14 cellular contexts compared by ENCODE assay signal in the genomic region with DNA sequence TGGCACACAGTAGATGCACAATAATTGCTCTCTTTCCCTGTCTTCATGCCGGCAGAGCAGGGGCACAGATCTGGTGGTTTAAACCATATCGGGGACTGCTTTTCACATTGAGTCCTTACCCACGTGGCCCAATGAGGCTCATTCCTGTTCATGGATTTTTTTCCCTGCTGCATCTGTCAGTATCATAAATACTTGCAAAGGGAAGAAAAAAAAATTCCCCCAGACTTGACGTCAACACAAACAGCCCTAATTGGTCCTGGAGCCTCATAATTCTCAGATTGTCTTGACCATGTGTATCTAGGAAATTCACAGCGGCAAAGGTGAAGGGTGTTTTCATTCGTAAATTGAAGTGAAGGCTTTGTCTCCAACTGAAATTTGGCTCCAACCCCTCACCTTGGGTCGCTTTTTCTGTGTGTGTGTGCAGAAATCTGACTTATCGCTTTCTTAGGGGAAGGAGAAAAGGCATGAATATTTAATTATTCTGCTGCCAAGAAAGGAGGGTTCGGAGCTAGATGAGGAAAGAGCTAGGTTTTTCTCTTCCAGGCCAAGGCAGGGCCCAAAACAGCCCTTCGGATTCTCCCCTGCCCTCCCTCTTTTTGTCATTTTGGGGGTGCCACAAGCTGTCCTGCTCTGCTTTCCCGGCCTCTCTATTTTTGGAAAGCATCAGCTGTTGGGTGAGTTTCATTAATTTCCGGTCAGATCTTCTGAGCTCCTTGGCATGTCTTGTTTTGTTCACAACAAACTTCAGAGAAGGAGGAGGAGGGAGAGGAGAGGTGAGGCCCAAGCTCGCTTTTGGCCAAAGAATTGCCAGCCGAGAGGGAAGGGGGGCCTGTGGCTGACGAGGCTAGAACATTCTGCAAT. TPM values are rescaled to one million over a fixed set of nuclear protein-coding genes. Genes with fewer than 3 reads are reported as not detected.
A peak's percentile ranks its signal among the peaks of the same experiment; 100 is the strongest.
DNase-seq lines count a peak whose midpoint lies in the region; ATAC-seq and TF ChIP-seq lines count a peak whose summit lies in the region.
"Had no signal": no experiment of that assay in that cellular context is flagged by ENCODE, and none has a peak within 500 bp of the region (broad histone marks: within the 10 kb centered on the region; RNA-seq: fewer than 3 reads in every experiment).

No MANE protein-coding gene starts in this region.

- H3K9me2 ChIP-seq in GM23248 (ENCODE audit: insufficient read depth): no peaks in the 10 kb centered on the region

- peaks cover 51% of the 10 kb centered on the region for H3K4me1 Mint-ChIP-seq in brain

- no peak for TF ChIP-seq CTCF in brain (conservative IDR thresholded peaks at IDR 0.05)
- no peak for TF ChIP-seq CTCF in left lung (IDR thresholded peaks at IDR 0.05)
- TF ChIP-seq CTCF in GM13977 (IDR thresholded peaks at IDR 0.05; ENCODE audit: extremely low read depth, insufficient read depth, missing control alignments): no peak

- H3K27ac ChIP-seq in GM23248: peak overlapping the region; percentile 69
- peak overlapping the region; percentile 45 to 68 for H3K27ac ChIP-seq in left lung
- H3K27ac ChIP-seq in skin epidermis: peak overlapping the region in 19 of 21 experiments; percentile 3 to 82 (median 53)
- H3K27ac ChIP-seq: epithelial cell of prostate had no signal

- H3K27me3 Mint-ChIP-seq in brain: peaks cover 4% of the 10 kb centered on the region

- in situ Hi-C loops in GM23248 (cut with MboI) (no loop called here), GM13977 (cut with MboI; ENCODE audit: low pct_unique_long_range_greater_than_20kb, low sequenced_read_pairs, unreplicated experiment) (no loop called here)

- peak overlapping the region in 4 of 5 experiments; percentile 1 to 12 (median 2) for H3K4me3 Mint-ChIP-seq in brain
- H3K4me3 Mint-ChIP-seq: activated B cell treated with CpG ODN at 0.5 μM for 24 hours; CD8-positive, alpha-beta T cell; naive B cell had no signal

- peaks cover 0 to 23% (median 2%) of the 10 kb centered on the region in 5 experiments for H3K9me3 Mint-ChIP-seq in brain
- H3K9me3 Mint-ChIP-seq: activated B cell treated with CpG ODN at 0.5 μM for 24 hours; CD8-positive, alpha-beta T cell; naive B cell had no signal

- DNase-seq in GM23248: peak; percentile 77
- no peak for DNase-seq in left lung
- DNase-seq in activated naive CD4-positive, alpha-beta T cell treated with Interleukin-2 at 50 U/mL for 16 hours: no peak
- DNase-seq in NCI-H1092 treated with DMSO at 0.1 percent for 48 hours (lab: John Stamatoyannopoulos, UW): no peak
- DNase-seq in GM13977 (ENCODE audit: low spot score): no peak
- DNase-seq: activated B cell treated with CpG ODN at 0.5 μM for 24 hours; activated naive CD4-positive, alpha-beta T cell; naive B cell had no signal

- no peaks in the 10 kb centered on the region for H4K20me1 ChIP-seq in GM23248 (ENCODE audit: insufficient read depth)

- ATAC-seq in left lung: peak; percentile 5
- no peak for ATAC-seq in HG02759 (IDR thresholded peaks at IDR 0.05; ENCODE audit: unreplicated experiment)
- ATAC-seq: CD8-positive, alpha-beta T cell; Panc1 had no signal

- H3K79me2 ChIP-seq in GM23248 (ENCODE audit: insufficient read depth): no peaks in the 10 kb centered on the region

- no peaks in the 10 kb centered on the region for H3K36me3 Mint-ChIP-seq in brain
- H3K36me3 Mint-ChIP-seq: CD8-positive, alpha-beta T cell; naive B cell had no signal

- WGBS in GM23248 (ENCODE audit: low coverage in 1 of 2, low lambda C conversion rate in 2 of 2, missing lambda C conversion rate in 2 of 2), 2 experiments: 9 to 10% methylated on average over 15 of the region's 15 CpGs

- no peaks in the 10 kb centered on the region for H3K36me3 ChIP-seq in GM23248 (ENCODE audit: low read depth)
- no peaks in the 10 kb centered on the region for H3K36me3 ChIP-seq in left lung

- H3K4me2 ChIP-seq in GM23248 (ENCODE audit: unreplicated experiment): peak overlapping the region; percentile 62

- H3K9ac ChIP-seq in GM23248: peak overlapping the region; percentile 75

- H3F3A ChIP-seq in GM23248 (ENCODE audit: insufficient read depth): peaks cover 20% of the 10 kb centered on the region

- H3K4me1 ChIP-seq in GM23248 (ENCODE audit: insufficient read depth) (peaks cover 28% of the 10 kb centered on the region), left lung (peaks cover 18 to 26% of the 10 kb centered on the region in 2 donors)

- H3K27me3 ChIP-seq in GM23248 (replicated peaks; ENCODE audit: insufficient read depth) (no peaks in the 10 kb centered on the region), left lung (no peaks in the 10 kb centered on the region)

- intact Hi-C loops in left lung (cut with DNase I): no loop called here

- no peak overlapping the region for H3K4me3 ChIP-seq in GM23248
- H3K4me3 ChIP-seq in left lung: no peak overlapping the region
- no peak overlapping the region for H3K4me3 ChIP-seq in skin epidermis

- peak overlapping the region; percentile 89 for H2AFZ ChIP-seq in GM23248

- H3K9me3 ChIP-seq in GM23248 (ENCODE audit: low read depth): no peaks in the 10 kb centered on the region
- no peaks in the 10 kb centered on the region for H3K9me3 ChIP-seq in left lung

- peak overlapping the region; percentile 72 to 92 (median 88) for H3K27ac Mint-ChIP-seq in brain
- H3K27ac Mint-ChIP-seq: activated B cell treated with CpG ODN at 0.5 μM for 24 hours; CD8-positive, alpha-beta T cell; naive B cell had no signal

RNA-seq across cellular contexts. Expression of gene CIBAR2, which starts 17.8 kb away (rescaled TPM):
- not detected in 2 replicates for total RNA-seq in GM23248 (2014; rRNA removed; shearing (Covaris generic))
- polyA plus RNA-seq in GM23248 (2016; fragmentation: Nextera tagmentation; extraction: Ambion mirVana) (not detected in 2 replicates), brain (ENCODE audit: insufficient read depth, low read depth, low replicate concordance) (2.4 TPM)
- 1 to 10 TPM in 1 of 2 donors, under 1 TPM in 1; 0.29 to 9.6 TPM for total RNA-seq in left lung
- total RNA-seq: activated B cell treated with CpG ODN at 0.5 μM for 24 hours; CD8-positive, alpha-beta T cell had no signal
